In genomic region chr2:156538083-156538504, GRCh38 we compare ENCODE assay signal across 8 cellular contexts.
A peak's percentile ranks its signal among the peaks of the same experiment; 100 is the strongest.
DNase-seq lines count a peak whose midpoint lies in the region; ATAC-seq and TF ChIP-seq lines count a peak whose summit lies in the region.

No MANE protein-coding gene starts in this region.

- CTCF ChIA-PET in activated CD4-positive, alpha-beta T cell treated with anti-CD3 and anti-CD28 coated beads for 36 hours (lab: Charles Lee), result no interaction called here
- CTCF ChIA-PET in activated CD4-positive, alpha-beta T cell treated with anti-CD3 and anti-CD28 coated beads, Interleukin-2, amount 10 ng/mL, durations not matched to agents 7 days and 5 days (lab: Charles Lee), result no interaction called here
- CTCF ChIA-PET in MCF 10A (lab: Yijun Ruan, JAX), result interaction anchor here (0.6 kb wide), 1 partner anchor 22 kb away, joined by 3 read pairs; no protein-coding TSS in a partner anchor

- ATAC-seq in activated CD4-positive, alpha-beta T cell treated with anti-CD3 and anti-CD28 coated beads for 36 hours, result peak; percentile 74
- ATAC-seq in HG02870 (IDR thresholded peaks at IDR 0.05; ENCODE audit: unreplicated experiment), result peak; percentile 57
- peak; percentile 55 for ATAC-seq in stimulated activated naive CD8-positive, alpha-beta T cell treated with anti-CD3 and anti-CD28 coated beads, Interleukin-15, Interleukin-2, amounts not matched to agents 100 U/mL and 50 U/mL, for 24 hours

- no TSS peak for BruUV-seq in MCF 10A (replicated peaks; lab: Mats Ljungman, UMichigan)

- no peak for TF ChIP-seq CTCF in MCF 10A (IDR thresholded peaks at IDR 0.05; ENCODE audit: unreplicated experiment)

- H3K36me3 ChIP-seq in NT2/D1 (ENCODE audit: insufficient read depth, insufficient read length, low read length) (peaks cover 4% of the 10 kb centered on the region), H7 (replicated peaks; ENCODE audit: control insufficient read depth, insufficient read depth, low read length) (no peaks in the 10 kb centered on the region)

- H3K4me3 ChIP-seq in NT2/D1 (ENCODE audit: insufficient read length, low read depth) (no peak overlapping the region), H7 (ENCODE audit: insufficient read depth, low read depth, low read length) (no peak overlapping the region)

- peaks cover 38% of the 10 kb centered on the region for H3K4me1 Mint-ChIP-seq in activated CD4-positive, alpha-beta T cell treated with anti-CD3 and anti-CD28 coated beads for 36 hours
- peaks cover 8% of the 10 kb centered on the region for H3K4me1 Mint-ChIP-seq in activated CD4-positive, alpha-beta T cell treated with anti-CD3 and anti-CD28 coated beads, Interleukin-2, amount 10 ng/mL, durations not matched to agents 7 days and 5 days
- H3K4me1 Mint-ChIP-seq in MCF 10A (ENCODE audit: insufficient read depth, unreplicated experiment), result peaks cover 14% of the 10 kb centered on the region

- H3K27me3 ChIP-seq in NT2/D1 (ENCODE audit: insufficient read depth, insufficient read length) (no peaks in the 10 kb centered on the region), H7 (ENCODE audit: control insufficient read depth, insufficient read depth, low read length) (no peaks in the 10 kb centered on the region)

- no peaks in the 10 kb centered on the region for H3K9me3 Mint-ChIP-seq in activated CD4-positive, alpha-beta T cell treated with anti-CD3 and anti-CD28 coated beads for 36 hours (ENCODE audit: low read depth)
- H3K9me3 Mint-ChIP-seq in activated CD4-positive, alpha-beta T cell treated with anti-CD3 and anti-CD28 coated beads, Interleukin-2, amount 10 ng/mL, durations not matched to agents 7 days and 5 days, result no peaks in the 10 kb centered on the region
- no peaks in the 10 kb centered on the region for H3K9me3 Mint-ChIP-seq in MCF 10A (ENCODE audit: unreplicated experiment)

- intact Hi-C loops in activated CD4-positive, alpha-beta T cell treated with anti-CD3 and anti-CD28 coated beads for 36 hours (cut with DNase I, micrococcal nuclease), result no loop called here
- intact Hi-C loops in MCF 10A (cut with micrococcal nuclease), result no loop called here

- H3K27ac Mint-ChIP-seq in activated CD4-positive, alpha-beta T cell treated with anti-CD3 and anti-CD28 coated beads for 36 hours, result no peak overlapping the region
- H3K27ac Mint-ChIP-seq in activated CD4-positive, alpha-beta T cell treated with anti-CD3 and anti-CD28 coated beads, Interleukin-2, amount 10 ng/mL, durations not matched to agents 7 days and 5 days, result no peak overlapping the region
- H3K27ac Mint-ChIP-seq in MCF 10A (ENCODE audit: low read depth, unreplicated experiment), result no peak overlapping the region

- no peak overlapping the region for H3K4me3 Mint-ChIP-seq in activated CD4-positive, alpha-beta T cell treated with anti-CD3 and anti-CD28 coated beads for 36 hours
- H3K4me3 Mint-ChIP-seq in activated CD4-positive, alpha-beta T cell treated with anti-CD3 and anti-CD28 coated beads, Interleukin-2, amount 10 ng/mL, durations not matched to agents 7 days and 5 days, result no peak overlapping the region
- H3K4me3 Mint-ChIP-seq in MCF 10A (ENCODE audit: unreplicated experiment), result no peak overlapping the region

- H3K9ac ChIP-seq in NT2/D1 (ENCODE audit: insufficient read length, low read depth), result no peak overlapping the region

- H3K27me3 Mint-ChIP-seq in activated CD4-positive, alpha-beta T cell treated with anti-CD3 and anti-CD28 coated beads for 36 hours, result no peaks in the 10 kb centered on the region
- no peaks in the 10 kb centered on the region for H3K27me3 Mint-ChIP-seq in activated CD4-positive, alpha-beta T cell treated with anti-CD3 and anti-CD28 coated beads, Interleukin-2, amount 10 ng/mL, durations not matched to agents 7 days and 5 days
- H3K27me3 Mint-ChIP-seq in MCF 10A (ENCODE audit: insufficient read depth, unreplicated experiment), result no peaks in the 10 kb centered on the region

- peaks cover 9% of the 10 kb centered on the region for H3K36me3 Mint-ChIP-seq in activated CD4-positive, alpha-beta T cell treated with anti-CD3 and anti-CD28 coated beads for 36 hours (ENCODE audit: low read depth)
- peaks cover under 1% of the 10 kb centered on the region for H3K36me3 Mint-ChIP-seq in activated CD4-positive, alpha-beta T cell treated with anti-CD3 and anti-CD28 coated beads, Interleukin-2, amount 10 ng/mL, durations not matched to agents 7 days and 5 days (ENCODE audit: low read depth)
- H3K36me3 Mint-ChIP-seq in MCF 10A (ENCODE audit: insufficient read depth, unreplicated experiment), result no peaks in the 10 kb centered on the region

- POLR2A ChIA-PET in activated CD4-positive, alpha-beta T cell treated with anti-CD3 and anti-CD28 coated beads for 36 hours (lab: Charles Lee), result no interaction called here
- POLR2A ChIA-PET in activated CD4-positive, alpha-beta T cell treated with anti-CD3 and anti-CD28 coated beads, Interleukin-2, amount 10 ng/mL, durations not matched to agents 7 days and 5 days (lab: Charles Lee), result no interaction called here
- POLR2A ChIA-PET in MCF 10A (lab: Yijun Ruan, JAX), result interaction anchor here (1.0 kb wide), 1 partner anchor 12 kb away, joined by 3 read pairs; no protein-coding TSS in a partner anchor

- no peaks in the 10 kb centered on the region for H3K4me1 ChIP-seq in NT2/D1 (ENCODE audit: insufficient read depth, insufficient read length)

- DNase-seq in activated CD4-positive, alpha-beta T cell treated with anti-CD3 and anti-CD28 coated beads for 36 hours, result no peak
- DNase-seq in activated CD4-positive, alpha-beta T cell treated with anti-CD3 and anti-CD28 coated beads, Interleukin-2, amount 10 ng/mL, durations not matched to agents 7 days and 5 days, result no peak
- DNase-seq in NT2/D1 (ENCODE audit: low read depth, low spot score) (peak; percentile 1), MCF 10A (ENCODE audit: unreplicated experiment) (no peak), NCI-H1105 (lab: John Stamatoyannopoulos, UW) (no peak), H7 (no peak)
- DNase-seq in stimulated activated naive CD8-positive, alpha-beta T cell treated with anti-CD3 and anti-CD28 coated beads, Interleukin-15, Interleukin-2, amounts not matched to agents 100 U/mL and 50 U/mL, for 24 hours, result no peak

- H3K9me3 ChIP-seq in NT2/D1 (ENCODE audit: insufficient read depth, low read length), result peaks cover 8% of the 10 kb centered on the region; the same call in 1 of the 2 replicates
